Comparison of ENCODE assay signal across 24 cellular contexts in genomic region chr7:111140091-111140870, GRCh38. TPM values are rescaled to one million over a fixed set of nuclear protein-coding genes. Genes with fewer than 3 reads are reported as not detected.
"Had no signal": no experiment of that assay in that cellular context is flagged by ENCODE, and none has a peak within 500 bp of the region (broad histone marks: within the 10 kb centered on the region; RNA-seq: fewer than 3 reads in every experiment).

No MANE protein-coding gene starts in this region.

- H3K36me3 Mint-ChIP-seq: brain, immature natural killer cell, natural killer cell had no signal

- H3K4me3 Mint-ChIP-seq: activated B cell treated with CpG ODN at 0.5 μM for 24 hours; activated naive CD4-positive, alpha-beta T cell treated with anti-CD3 and anti-CD28 coated beads, Interleukin-2, amount 10 ng/mL, durations not matched to agents 7 days and 5 days; activated T-cell treated with anti-CD3 and anti-CD28 coated beads, Interleukin-2, amount 50 U/mL, for 4 hours; brain; immature natural killer cell; natural killer cell had no signal

- ATAC-seq: activated T-cell treated with anti-CD3 and anti-CD28 coated beads, Interleukin-2, amount 50 U/mL, for 4 hours; esophagus mucosa; left lung; natural killer cell; psoas muscle; stimulated activated naive CD8-positive, alpha-beta T cell treated with anti-CD3 and anti-CD28 coated beads, Interleukin-15, Interleukin-2, amounts not matched to agents 100 U/mL and 50 U/mL, for 24 hours had no signal

- H3K27ac Mint-ChIP-seq: activated B cell treated with CpG ODN at 0.5 μM for 24 hours; activated naive CD4-positive, alpha-beta T cell treated with anti-CD3 and anti-CD28 coated beads, Interleukin-2, amount 10 ng/mL, durations not matched to agents 7 days and 5 days; natural killer cell had no signal

- H3K9me3 Mint-ChIP-seq: activated B cell treated with CpG ODN at 0.5 μM for 24 hours; activated naive CD4-positive, alpha-beta T cell treated with anti-CD3 and anti-CD28 coated beads, Interleukin-2, amount 10 ng/mL, durations not matched to agents 7 days and 5 days; activated T-cell treated with anti-CD3 and anti-CD28 coated beads, Interleukin-2, amount 50 U/mL, for 4 hours; brain had no signal

- DNase-seq: activated B cell treated with CpG ODN at 0.5 μM for 24 hours; activated CD4-positive, alpha-beta T cell treated with anti-CD3 and anti-CD28 coated beads for 4 hours; activated effector memory CD4-positive, alpha-beta T cell treated with anti-CD3 and anti-CD28 coated beads, Interleukin-2, amount 50 U/mL, for 16 hours; activated naive CD4-positive, alpha-beta T cell treated with anti-CD3 and anti-CD28 coated beads, Interleukin-2, amount 10 ng/mL, durations not matched to agents 7 days and 5 days; activated T-cell treated with anti-CD3 and anti-CD28 coated beads, Interleukin-2, amount 50 U/mL, for 4 hours; anterior cingulate cortex; dermis blood vessel endothelial cell; effector CD8-positive, alpha-beta T cell; glutamatergic neuron; immature natural killer cell; left lung; midbrain; natural killer cell; ovary; psoas muscle; spleen; stimulated activated CD4-positive, alpha-beta T cell treated with anti-CD3 and anti-CD28 coated beads, Interleukin-4, amount 100 ng/mL, for 1 hour; stimulated activated naive CD8-positive, alpha-beta T cell treated with anti-CD3 and anti-CD28 coated beads, Interleukin-15, Interleukin-2, amounts not matched to agents 100 U/mL and 50 U/mL, for 24 hours; transverse colon; uterus had no signal

- H3K27me3 Mint-ChIP-seq: activated B cell treated with CpG ODN at 0.5 μM for 24 hours; activated naive CD4-positive, alpha-beta T cell treated with anti-CD3 and anti-CD28 coated beads, Interleukin-2, amount 10 ng/mL, durations not matched to agents 7 days and 5 days; brain had no signal

RNA-seq across cellular contexts. Expression of gene LRRN3, which starts 49.4 kb away (rescaled TPM):
- total RNA-seq: activated B cell treated with CpG ODN at 0.5 μM for 24 hours, dermis blood vessel endothelial cell, endothelial cell of umbilical vein, esophagus mucosa, lung microvascular endothelial cell had no signal
